11 cellular contexts compared by ENCODE assay signal in the genomic region with DNA sequence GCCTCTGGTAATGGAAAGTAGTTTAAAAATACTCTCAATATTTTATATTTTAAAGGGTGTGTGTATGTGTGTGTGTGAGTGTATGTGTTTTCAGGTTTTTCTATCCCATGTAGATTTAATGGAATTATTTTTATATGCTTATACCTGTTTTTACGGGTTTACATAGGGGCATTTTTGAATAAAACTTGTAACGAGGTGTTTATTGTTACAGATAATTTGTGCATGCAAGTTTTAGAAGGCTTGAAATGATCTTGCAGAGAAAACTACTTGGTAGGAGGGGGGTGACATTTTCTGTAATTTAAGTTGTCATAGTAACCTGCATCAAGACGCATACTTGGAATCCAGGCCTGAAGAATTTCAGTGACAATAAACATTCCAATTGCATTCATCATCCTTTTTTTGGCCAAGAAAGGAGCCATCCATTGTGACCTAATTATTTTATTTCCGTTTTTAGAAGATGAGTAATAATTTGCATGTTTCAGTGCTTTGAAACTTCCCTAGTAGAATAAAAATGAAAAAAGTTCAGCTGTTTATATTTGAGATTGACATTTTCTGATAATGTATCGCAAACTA. TPM values are rescaled to one million over a fixed set of nuclear protein-coding genes. Genes with fewer than 3 reads are reported as not detected.
DNase-seq lines count a peak whose midpoint lies in the region; ATAC-seq, FAIRE-seq and TF ChIP-seq lines count a peak whose summit lies in the region.
"Had no signal": no experiment of that assay in that cellular context is flagged by ENCODE, and none has a peak within 500 bp of the region (broad histone marks: within the 10 kb centered on the region; RNA-seq: fewer than 3 reads in every experiment).

No MANE protein-coding gene starts in this region.

- in situ Hi-C loops in HepG2 (cut with HindIII; ENCODE audit: extremely low pct_ligation_motif_present, low pct_unique_long_range_greater_than_20kb): no loop called here

- no peak overlapping the region for H3K9ac ChIP-seq in liver (ENCODE audit: low read depth in 1 of 2, low read length in 2 of 2)
- H3K9ac ChIP-seq in HepG2 (ENCODE audit: insufficient read depth, low read depth, low read length): no peak overlapping the region

- WGBS in liver: 69% methylated on average over 5 of the region's 5 CpGs
- 53% methylated on average over 5 of the region's 5 CpGs for WGBS in HepG2 (ENCODE audit: low lambda C conversion rate)
- 52 to 59% methylated on average over 5 of the region's 5 CpGs for WGBS in body of pancreas, 2 donors

- H3K27me3 ChIP-seq in liver (ENCODE audit: control insufficient read depth in 4 of 4, insufficient read depth in 4 of 4, low read length in 3 of 4) (no peaks in the 10 kb centered on the region), HepG2 (ENCODE audit: control insufficient read depth in 1 of 2, insufficient read depth in 2 of 2, low read length in 2 of 2) (no peaks in the 10 kb centered on the region), body of pancreas (no peaks in the 10 kb centered on the region)

- BruUV-seq in HepG2 (replicated peaks; lab: Mats Ljungman, UMichigan): no TSS peak

- H3K4me2 ChIP-seq in HepG2 (ENCODE audit: low read depth, low read length): no peak overlapping the region

- H3K4me1 Mint-ChIP-seq in nephron progenitor cell: peaks cover 38% of the 10 kb centered on the region
- H3K4me1 Mint-ChIP-seq in activated CD4-positive, alpha-beta T cell treated with anti-CD3 and anti-CD28 coated beads for 36 hours: no peaks in the 10 kb centered on the region
- H3K4me1 Mint-ChIP-seq: naive B cell had no signal

- DNase-seq in HepG2 (ENCODE audit: low spot score): no peak
- no peak for DNase-seq in body of pancreas
- DNase-seq in nephron progenitor cell: no peak
- DNase-seq in activated CD4-positive, alpha-beta T cell treated with anti-CD3 and anti-CD28 coated beads for 36 hours: no peak
- no peak for DNase-seq in activated naive CD4-positive, alpha-beta T cell treated with Interleukin-2 at 50 U/mL for 16 hours
- DNase-seq: activated CD4-positive, alpha-beta T cell treated with anti-CD3 and anti-CD28 coated beads for 1 hour; naive B cell; NCI-H345 had no signal

- H3K27ac Mint-ChIP-seq in nephron progenitor cell: no peak overlapping the region
- no peak overlapping the region for H3K27ac Mint-ChIP-seq in activated CD4-positive, alpha-beta T cell treated with anti-CD3 and anti-CD28 coated beads for 36 hours

- no peak for TF ChIP-seq CTCF in liver (IDR thresholded peaks at IDR 0.05; ENCODE audit: low read depth, low read length, missing input control)
- no peak for TF ChIP-seq CTCF in HepG2 (CRISPR knock-in tag; IDR thresholded peaks at IDR 0.05)
- TF ChIP-seq CTCF in body of pancreas (IDR thresholded peaks at IDR 0.05): no peak
- no peak for TF ChIP-seq CTCF in nephron progenitor cell (IDR thresholded peaks at IDR 0.05)

- H3K4me1 ChIP-seq in liver (ENCODE audit: control insufficient read depth in 4 of 4, insufficient read depth in 4 of 4, low read length in 3 of 4) (no peaks in the 10 kb centered on the region), HepG2 (ENCODE audit: insufficient read depth, low read length) (no peaks in the 10 kb centered on the region), body of pancreas (peaks cover 10% of the 10 kb centered on the region)

- peaks cover under 1% of the 10 kb centered on the region for H3K9me3 Mint-ChIP-seq in nephron progenitor cell
- no peaks in the 10 kb centered on the region for H3K9me3 Mint-ChIP-seq in activated CD4-positive, alpha-beta T cell treated with anti-CD3 and anti-CD28 coated beads for 36 hours (ENCODE audit: low read depth)

- peaks cover 20% of the 10 kb centered on the region for H3K36me3 Mint-ChIP-seq in nephron progenitor cell (ENCODE audit: low read depth)
- H3K36me3 Mint-ChIP-seq in activated CD4-positive, alpha-beta T cell treated with anti-CD3 and anti-CD28 coated beads for 36 hours (ENCODE audit: low read depth): no peaks in the 10 kb centered on the region
- H3K36me3 Mint-ChIP-seq: naive B cell had no signal

- TF ChIP-seq EP300 in HepG2 (IDR thresholded peaks at IDR 0.05; ENCODE audit: low read depth in 2 of 2, low read length in 2 of 2) (no peak), HepG2 (CRISPR knock-in tag; IDR thresholded peaks at IDR 0.05; ENCODE audit: borderline replicate concordance) (no peak)

- no peak for TF ChIP-seq RAD21 in liver (IDR thresholded peaks at IDR 0.05)
- TF ChIP-seq RAD21 in HepG2 (CRISPR knock-in tag; IDR thresholded peaks at IDR 0.05): no peak

- H3K36me3 ChIP-seq in liver (ENCODE audit: control insufficient read depth in 4 of 4, insufficient read depth in 3 of 4, low read depth in 1 of 4, low read length in 3 of 4): no peaks in the 10 kb centered on the region
- no peaks in the 10 kb centered on the region for H3K36me3 ChIP-seq in HepG2 (replicated peaks in 1 of 2; ENCODE audit: control insufficient read depth in 1 of 2, insufficient read depth in 2 of 2, low read length in 2 of 2)
- H3K36me3 ChIP-seq in body of pancreas (replicated peaks in 1 of 2; ENCODE audit: insufficient read depth in 1 of 2, low read depth in 2 of 2): no peaks in the 10 kb centered on the region

- FAIRE-seq in HepG2 (lab: Jason Lieb, UNC) (no peak), islet of Langerhans (lab: Jason Lieb, UNC) (peak; percentile 80)

- H3K27ac ChIP-seq in liver (ENCODE audit: low read depth in 1 of 2, low read length in 2 of 2): no peak overlapping the region
- no peak overlapping the region for H3K27ac ChIP-seq in HepG2 (ENCODE audit: extremely low read length, insufficient read depth, low read length)
- H3K27ac ChIP-seq in body of pancreas: peak overlapping the region in 1 of 4 donors; percentile 64

- TF ChIP-seq POLR2A in HepG2 (IDR thresholded peaks at IDR 0.05; ENCODE audit: insufficient read depth in 1 of 2, low read depth in 2 of 2, low read length in 2 of 2) (no peak), body of pancreas (IDR thresholded peaks at IDR 0.05) (no peak)

- ATAC-seq in HepG2 (no peak), body of pancreas (peak; percentile 79)
- no peak for ATAC-seq in activated CD4-positive, alpha-beta T cell treated with anti-CD3 and anti-CD28 coated beads for 36 hours
- no peak for ATAC-seq in activated CD4-positive, CD25-positive, alpha-beta regulatory T cell treated with anti-CD3 and anti-CD28 coated beads, Interleukin-2, amount 50 U/mL, for 24 hours

- H4K20me1 ChIP-seq in HepG2 (ENCODE audit: insufficient read depth, low read length): no peaks in the 10 kb centered on the region

- H3K9me3 ChIP-seq in liver (ENCODE audit: control insufficient read depth in 4 of 4, low read length in 3 of 4) (peaks cover 0 to under 1% (median 0%) of the 10 kb centered on the region in 4 donors), HepG2 (ENCODE audit: low read length) (no peaks in the 10 kb centered on the region), body of pancreas (no peaks in the 10 kb centered on the region)

- CTCF ChIA-PET in HepG2 (lab: Yijun Ruan, JAX; ENCODE audit: low intra/inter-chr PET ratio, low total read pairs): no interaction called here
- CTCF ChIA-PET in activated CD4-positive, alpha-beta T cell treated with anti-CD3 and anti-CD28 coated beads for 36 hours (lab: Charles Lee): interaction anchor here (0.7 to 1.1 kb wide), 4 partner anchors 16 to 561 kb away, joined by 3 to 4 read pairs (median 3); no protein-coding TSS in a partner anchor

- no peak overlapping the region for H3K4me3 Mint-ChIP-seq in nephron progenitor cell
- H3K4me3 Mint-ChIP-seq in activated CD4-positive, alpha-beta T cell treated with anti-CD3 and anti-CD28 coated beads for 36 hours: no peak overlapping the region
- H3K4me3 Mint-ChIP-seq: naive B cell had no signal

- POLR2A ChIA-PET in HepG2 (lab: Yijun Ruan, JAX): no interaction called here
- POLR2A ChIA-PET in activated CD4-positive, alpha-beta T cell treated with anti-CD3 and anti-CD28 coated beads for 36 hours (lab: Charles Lee): no interaction called here

- intact Hi-C loops in HepG2 (cut with micrococcal nuclease; ENCODE audit: unreplicated experiment) (no loop called here), body of pancreas (cut with DNase I) (no loop called here)
- intact Hi-C loops in activated CD4-positive, alpha-beta T cell treated with anti-CD3 and anti-CD28 coated beads for 36 hours (cut with DNase I, micrococcal nuclease): no loop called here

- no peak overlapping the region for H2AFZ ChIP-seq in HepG2 (ENCODE audit: low read length)

- H3K79me2 ChIP-seq in HepG2 (ENCODE audit: insufficient read depth, low read length): no peaks in the 10 kb centered on the region

- H3K27me3 Mint-ChIP-seq in nephron progenitor cell (ENCODE audit: low read depth, poor library complexity): no peaks in the 10 kb centered on the region
- no peaks in the 10 kb centered on the region for H3K27me3 Mint-ChIP-seq in activated CD4-positive, alpha-beta T cell treated with anti-CD3 and anti-CD28 coated beads for 36 hours

- no peak overlapping the region for H3K4me3 ChIP-seq in liver (ENCODE audit: low read depth in 1 of 3, low read length in 3 of 3)
- no peak overlapping the region for H3K4me3 ChIP-seq in HepG2 (replicated peaks in 1 of 3; ENCODE audit: insufficient read depth in 1 of 3, low read depth in 2 of 3, low read length in 3 of 3)
- H3K4me3 ChIP-seq in body of pancreas: no peak overlapping the region

RNA-seq across cellular contexts. Expression of a gene that starts 39.0 kb away (rescaled TPM):
- 1 to 10 TPM; 4.2 to 9.4 TPM for total RNA-seq in liver
- 1 to 10 TPM; 1.7 to 2.4 TPM for polyA plus RNA-seq in liver
- 9.2 and 10.4 TPM in 2 replicates for total RNA-seq in HepG2 (2016; rRNA removed; fragmentation: Illumina TruSeq; extraction: Trizol)
- total RNA-seq in HepG2 (2016; cell fraction: cytosol; rRNA removed; fragmentation: Illumina TruSeq; extraction: Trizol; ENCODE audit: low read depth): 4.9 and 5.8 TPM in 2 replicates
- total RNA-seq in HepG2 (2016; cell fraction: insoluble cytoplasmic fraction; rRNA removed; fragmentation: Illumina TruSeq; extraction: Trizol): 7.7 and 12.0 TPM in 2 replicates
- total RNA-seq in HepG2 (2016; cell fraction: membrane; rRNA removed; fragmentation: Illumina TruSeq; extraction: Trizol): 6.1 and 7.6 TPM in 2 replicates
- total RNA-seq in HepG2 (2016; cell fraction: nucleus; rRNA removed; fragmentation: Illumina TruSeq; extraction: Trizol): 6.3 and 6.7 TPM in 2 replicates
- 0.54 and 0.82 TPM in 2 replicates for polyA plus RNA-seq in HepG2 (2011; rRNA removed)
- 0.25 and 0.50 TPM in 2 replicates for polyA plus RNA-seq in HepG2 (2011; cell fraction: cytosol; rRNA removed)
- 0.14 and 0.16 TPM in 2 replicates for polyA plus RNA-seq in HepG2 (2011; cell fraction: nucleus; rRNA removed)
- 0.51 and 0.57 TPM in 2 replicates for polyA plus RNA-seq in HepG2 (2012)
- polyA plus RNA-seq in HepG2 (2016; cell fraction: cytosol; fragmentation: Illumina TruSeq; extraction: Trizol; ENCODE audit: low read depth): 0.34 and 0.36 TPM in 2 replicates
- 3.8 and 4.0 TPM in 2 replicates for polyA plus RNA-seq in HepG2 (2016; cell fraction: insoluble cytoplasmic fraction; fragmentation: Illumina TruSeq; extraction: Trizol; ENCODE audit: low read depth)
- polyA plus RNA-seq in HepG2 (2016; cell fraction: membrane; fragmentation: Illumina TruSeq; extraction: Trizol; ENCODE audit: low read depth): 0.88 and 0.97 TPM in 2 replicates
- 2.9 and 3.3 TPM in 2 replicates for polyA plus RNA-seq in HepG2 (2016; cell fraction: nucleus; fragmentation: Illumina TruSeq; extraction: Trizol; ENCODE audit: insufficient read depth, low read depth)
- polyA minus RNA-seq in HepG2 (2011; rRNA and poly(A)+ RNA removed; ENCODE audit: low replicate concordance): 0.74 and 52.7 TPM in 2 replicates
- polyA minus RNA-seq in HepG2 (2011; cell fraction: cytosol; rRNA and poly(A)+ RNA removed): 1.1 and 3.2 TPM in 2 replicates
- 3.4 and 3.5 TPM in 2 replicates for polyA minus RNA-seq in HepG2 (2011; cell fraction: nucleus; rRNA and poly(A)+ RNA removed)
- total RNA-seq in body of pancreas: 10 to 100 TPM; 15.8 to 19.1 TPM
- 1 to 10 TPM; 1.2 to 1.3 TPM for total RNA-seq in activated CD4-positive, alpha-beta T cell treated with anti-CD3 and anti-CD28 coated beads for 36 hours
